Comparison of ENCODE assay signal across 1 cellular context in genomic region chr14:88384653-88385205, GRCh38.
TF ChIP-seq lines count a peak whose summit lies in the region.

No MANE protein-coding gene starts in this region.

TF ChIP-seq in GM23338, 12 proteins besides CTCF, POLR2A, EP300 and RAD21 (continued from another document):
- TF ChIP-seq REST (IDR thresholded peaks at IDR 0.05; ENCODE audit: unreplicated experiment), result no peak
- no peak for TF ChIP-seq NANOG (IDR thresholded peaks at IDR 0.05; ENCODE audit: borderline replicate concordance)
- no peak for TF ChIP-seq STAT1 (IDR thresholded peaks at IDR 0.05; ENCODE audit: unreplicated experiment)
- no peak for TF ChIP-seq CREB1 (CRISPR knock-in tag; IDR thresholded peaks at IDR 0.05; ENCODE audit: low read depth)
- TF ChIP-seq ZNF331 (CRISPR knock-in tag; IDR thresholded peaks at IDR 0.05; ENCODE audit: low read depth), result no peak
- no peak for TF ChIP-seq EZH2phosphoT487 (IDR thresholded peaks at IDR 0.05; ENCODE audit: unreplicated experiment)
- TF ChIP-seq POLR2AphosphoS5 (IDR thresholded peaks at IDR 0.05; ENCODE audit: low read depth), result no peak
- TF ChIP-seq ZNF114 (CRISPR knock-in tag; IDR thresholded peaks at IDR 0.05), result no peak
- no peak for TF ChIP-seq EZH2 (IDR thresholded peaks at IDR 0.05; ENCODE audit: low read depth, unreplicated experiment)
- TF ChIP-seq JUNB (IDR thresholded peaks at IDR 0.05; ENCODE audit: unreplicated experiment), result no peak
- TF ChIP-seq, protein P1, sequence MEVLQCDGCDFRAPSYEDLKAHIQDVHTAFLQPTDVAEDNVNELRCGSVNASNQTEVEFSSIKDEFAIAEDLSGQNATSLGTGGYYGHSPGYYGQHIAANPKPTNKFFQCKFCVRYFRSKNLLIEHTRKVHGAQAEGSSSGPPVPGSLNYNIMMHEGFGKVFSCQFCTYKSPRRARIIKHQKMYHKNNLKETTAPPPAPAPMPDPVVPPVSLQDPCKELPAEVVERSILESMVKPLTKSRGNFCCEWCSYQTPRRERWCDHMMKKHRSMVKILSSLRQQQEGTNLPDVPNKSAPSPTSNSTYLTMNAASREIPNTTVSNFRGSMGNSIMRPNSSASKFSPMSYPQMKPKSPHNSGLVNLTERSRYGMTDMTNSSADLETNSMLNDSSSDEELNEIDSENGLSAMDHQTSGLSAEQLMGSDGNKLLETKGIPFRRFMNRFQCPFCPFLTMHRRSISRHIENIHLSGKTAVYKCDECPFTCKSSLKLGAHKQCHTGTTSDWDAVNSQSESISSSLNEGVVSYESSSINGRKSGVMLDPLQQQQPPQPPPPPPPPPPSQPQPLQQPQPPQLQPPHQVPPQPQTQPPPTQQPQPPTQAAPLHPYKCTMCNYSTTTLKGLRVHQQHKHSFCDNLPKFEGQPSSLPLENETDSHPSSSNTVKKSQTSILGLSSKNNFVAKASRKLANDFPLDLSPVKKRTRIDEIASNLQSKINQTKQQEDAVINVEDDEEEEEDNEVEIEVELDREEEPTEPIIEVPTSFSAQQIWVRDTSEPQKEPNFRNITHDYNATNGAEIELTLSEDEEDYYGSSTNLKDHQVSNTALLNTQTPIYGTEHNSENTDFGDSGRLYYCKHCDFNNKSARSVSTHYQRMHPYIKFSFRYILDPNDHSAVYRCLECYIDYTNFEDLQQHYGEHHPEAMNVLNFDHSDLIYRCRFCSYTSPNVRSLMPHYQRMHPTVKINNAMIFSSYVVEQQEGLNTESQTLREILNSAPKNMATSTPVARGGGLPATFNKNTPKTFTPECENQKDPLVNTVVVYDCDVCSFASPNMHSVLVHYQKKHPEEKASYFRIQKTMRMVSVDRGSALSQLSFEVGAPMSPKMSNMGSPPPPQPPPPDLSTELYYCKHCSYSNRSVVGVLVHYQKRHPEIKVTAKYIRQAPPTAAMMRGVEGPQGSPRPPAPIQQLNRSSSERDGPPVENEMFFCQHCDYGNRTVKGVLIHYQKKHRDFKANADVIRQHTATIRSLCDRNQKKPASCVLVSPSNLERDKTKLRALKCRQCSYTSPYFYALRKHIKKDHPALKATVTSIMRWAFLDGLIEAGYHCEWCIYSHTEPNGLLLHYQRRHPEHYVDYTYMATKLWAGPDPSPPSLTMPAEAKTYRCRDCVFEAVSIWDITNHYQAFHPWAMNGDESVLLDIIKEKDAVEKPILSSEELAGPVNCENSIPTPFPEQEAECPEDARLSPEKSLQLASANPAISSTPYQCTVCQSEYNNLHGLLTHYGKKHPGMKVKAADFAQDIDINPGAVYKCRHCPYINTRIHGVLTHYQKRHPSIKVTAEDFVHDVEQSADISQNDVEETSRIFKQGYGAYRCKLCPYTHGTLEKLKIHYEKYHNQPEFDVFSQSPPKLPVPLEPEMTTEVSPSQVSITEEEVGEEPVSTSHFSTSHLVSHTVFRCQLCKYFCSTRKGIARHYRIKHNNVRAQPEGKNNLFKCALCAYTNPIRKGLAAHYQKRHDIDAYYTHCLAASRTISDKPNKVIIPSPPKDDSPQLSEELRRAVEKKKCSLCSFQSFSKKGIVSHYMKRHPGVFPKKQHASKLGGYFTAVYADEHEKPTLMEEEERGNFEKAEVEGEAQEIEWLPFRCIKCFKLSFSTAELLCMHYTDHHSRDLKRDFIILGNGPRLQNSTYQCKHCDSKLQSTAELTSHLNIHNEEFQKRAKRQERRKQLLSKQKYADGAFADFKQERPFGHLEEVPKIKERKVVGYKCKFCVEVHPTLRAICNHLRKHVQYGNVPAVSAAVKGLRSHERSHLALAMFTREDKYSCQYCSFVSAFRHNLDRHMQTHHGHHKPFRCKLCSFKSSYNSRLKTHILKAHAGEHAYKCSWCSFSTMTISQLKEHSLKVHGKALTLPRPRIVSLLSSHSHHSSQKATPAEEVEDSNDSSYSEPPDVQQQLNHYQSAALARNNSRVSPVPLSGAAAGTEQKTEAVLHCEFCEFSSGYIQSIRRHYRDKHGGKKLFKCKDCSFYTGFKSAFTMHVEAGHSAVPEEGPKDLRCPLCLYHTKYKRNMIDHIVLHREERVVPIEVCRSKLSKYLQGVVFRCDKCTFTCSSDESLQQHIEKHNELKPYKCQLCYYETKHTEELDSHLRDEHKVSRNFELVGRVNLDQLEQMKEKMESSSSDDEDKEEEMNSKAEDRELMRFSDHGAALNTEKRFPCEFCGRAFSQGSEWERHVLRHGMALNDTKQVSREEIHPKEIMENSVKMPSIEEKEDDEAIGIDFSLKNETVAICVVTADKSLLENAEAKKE (CRISPR knock-in tag; IDR thresholded peaks at IDR 0.05), result no peak
TF ChIP-seq in GM23338: peak in this region for 0.
